In the genomic region with DNA sequence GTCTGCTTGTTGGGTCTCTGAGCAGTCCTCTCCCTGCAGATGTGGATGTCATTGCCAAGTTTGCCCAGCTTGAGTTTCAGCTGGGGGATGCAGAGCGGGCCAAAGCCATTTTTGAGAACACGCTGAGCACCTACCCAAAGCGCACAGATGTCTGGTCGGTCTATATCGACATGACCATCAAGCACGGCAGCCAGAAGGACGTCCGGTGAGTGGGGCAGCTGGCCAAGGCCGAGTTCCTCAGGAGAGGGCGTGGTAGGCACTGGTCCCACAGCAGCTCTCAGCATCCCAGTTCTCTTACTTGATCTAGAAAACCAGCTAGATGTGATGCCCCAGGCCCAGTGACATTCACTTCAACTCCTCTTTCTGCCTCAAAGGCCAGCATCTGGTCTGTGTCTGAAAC, we compare ENCODE assay signal across 1 cellular context.
TF ChIP-seq lines count a peak whose summit lies in the region.

No MANE protein-coding gene starts in this region.

TF ChIP-seq in SK-N-SH treated with all-trans-retinoic acid at 6 μM for 48 hours, 23 proteins besides CTCF, POLR2A, EP300 and RAD21:
- TF ChIP-seq, protein P1, sequence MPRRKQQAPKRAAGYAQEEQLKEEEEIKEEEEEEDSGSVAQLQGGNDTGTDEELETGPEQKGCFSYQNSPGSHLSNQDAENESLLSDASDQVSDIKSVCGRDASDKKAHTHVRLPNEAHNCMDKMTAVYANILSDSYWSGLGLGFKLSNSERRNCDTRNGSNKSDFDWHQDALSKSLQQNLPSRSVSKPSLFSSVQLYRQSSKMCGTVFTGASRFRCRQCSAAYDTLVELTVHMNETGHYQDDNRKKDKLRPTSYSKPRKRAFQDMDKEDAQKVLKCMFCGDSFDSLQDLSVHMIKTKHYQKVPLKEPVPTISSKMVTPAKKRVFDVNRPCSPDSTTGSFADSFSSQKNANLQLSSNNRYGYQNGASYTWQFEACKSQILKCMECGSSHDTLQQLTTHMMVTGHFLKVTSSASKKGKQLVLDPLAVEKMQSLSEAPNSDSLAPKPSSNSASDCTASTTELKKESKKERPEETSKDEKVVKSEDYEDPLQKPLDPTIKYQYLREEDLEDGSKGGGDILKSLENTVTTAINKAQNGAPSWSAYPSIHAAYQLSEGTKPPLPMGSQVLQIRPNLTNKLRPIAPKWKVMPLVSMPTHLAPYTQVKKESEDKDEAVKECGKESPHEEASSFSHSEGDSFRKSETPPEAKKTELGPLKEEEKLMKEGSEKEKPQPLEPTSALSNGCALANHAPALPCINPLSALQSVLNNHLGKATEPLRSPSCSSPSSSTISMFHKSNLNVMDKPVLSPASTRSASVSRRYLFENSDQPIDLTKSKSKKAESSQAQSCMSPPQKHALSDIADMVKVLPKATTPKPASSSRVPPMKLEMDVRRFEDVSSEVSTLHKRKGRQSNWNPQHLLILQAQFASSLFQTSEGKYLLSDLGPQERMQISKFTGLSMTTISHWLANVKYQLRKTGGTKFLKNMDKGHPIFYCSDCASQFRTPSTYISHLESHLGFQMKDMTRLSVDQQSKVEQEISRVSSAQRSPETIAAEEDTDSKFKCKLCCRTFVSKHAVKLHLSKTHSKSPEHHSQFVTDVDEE (CRISPR knock-in tag; IDR thresholded peaks at IDR 0.05), result no peak
- TF ChIP-seq PATZ1 (CRISPR knock-in tag; IDR thresholded peaks at IDR 0.05; ENCODE audit: borderline replicate concordance) (no peak), TOX (CRISPR knock-in tag; IDR thresholded peaks at IDR 0.05; ENCODE audit: borderline replicate concordance) (no peak), PPARA (CRISPR knock-in tag; IDR thresholded peaks at IDR 0.05; ENCODE audit: borderline replicate concordance) (no peak), ZNF70 (CRISPR knock-in tag; IDR thresholded peaks at IDR 0.05) (no peak), ZNF565 (CRISPR knock-in tag; conservative IDR thresholded peaks at IDR 0.05; ENCODE audit: low read depth) (no peak), ZFP3 (CRISPR knock-in tag; IDR thresholded peaks at IDR 0.05) (no peak), SNAI2 (CRISPR knock-in tag; IDR thresholded peaks at IDR 0.05) (no peak), CSDC2 (CRISPR knock-in tag; IDR thresholded peaks at IDR 0.05) (no peak), ZC3H10 (CRISPR knock-in tag; IDR thresholded peaks at IDR 0.05) (no peak), ESRRG (CRISPR knock-in tag; IDR thresholded peaks at IDR 0.05) (no peak)
- TF ChIP-seq, protein P2, sequence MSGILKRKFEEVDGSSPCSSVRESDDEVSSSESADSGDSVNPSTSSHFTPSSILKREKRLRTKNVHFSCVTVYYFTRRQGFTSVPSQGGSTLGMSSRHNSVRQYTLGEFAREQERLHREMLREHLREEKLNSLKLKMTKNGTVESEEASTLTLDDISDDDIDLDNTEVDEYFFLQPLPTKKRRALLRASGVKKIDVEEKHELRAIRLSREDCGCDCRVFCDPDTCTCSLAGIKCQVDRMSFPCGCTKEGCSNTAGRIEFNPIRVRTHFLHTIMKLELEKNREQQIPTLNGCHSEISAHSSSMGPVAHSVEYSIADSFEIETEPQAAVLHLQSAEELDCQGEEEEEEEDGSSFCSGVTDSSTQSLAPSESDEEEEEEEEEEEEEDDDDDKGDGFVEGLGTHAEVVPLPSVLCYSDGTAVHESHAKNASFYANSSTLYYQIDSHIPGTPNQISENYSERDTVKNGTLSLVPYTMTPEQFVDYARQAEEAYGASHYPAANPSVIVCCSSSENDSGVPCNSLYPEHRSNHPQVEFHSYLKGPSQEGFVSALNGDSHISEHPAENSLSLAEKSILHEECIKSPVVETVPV (CRISPR knock-in tag; IDR thresholded peaks at IDR 0.05), result no peak
- TF ChIP-seq, protein P3, sequence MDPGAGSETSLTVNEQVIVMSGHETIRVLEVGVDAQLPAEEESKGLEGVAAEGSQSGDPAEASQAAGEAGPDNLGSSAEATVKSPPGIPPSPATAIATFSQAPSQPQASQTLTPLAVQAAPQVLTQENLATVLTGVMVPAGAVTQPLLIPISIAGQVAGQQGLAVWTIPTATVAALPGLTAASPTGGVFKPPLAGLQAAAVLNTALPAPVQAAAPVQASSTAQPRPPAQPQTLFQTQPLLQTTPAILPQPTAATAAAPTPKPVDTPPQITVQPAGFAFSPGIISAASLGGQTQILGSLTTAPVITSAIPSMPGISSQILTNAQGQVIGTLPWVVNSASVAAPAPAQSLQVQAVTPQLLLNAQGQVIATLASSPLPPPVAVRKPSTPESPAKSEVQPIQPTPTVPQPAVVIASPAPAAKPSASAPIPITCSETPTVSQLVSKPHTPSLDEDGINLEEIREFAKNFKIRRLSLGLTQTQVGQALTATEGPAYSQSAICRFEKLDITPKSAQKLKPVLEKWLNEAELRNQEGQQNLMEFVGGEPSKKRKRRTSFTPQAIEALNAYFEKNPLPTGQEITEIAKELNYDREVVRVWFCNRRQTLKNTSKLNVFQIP (CRISPR knock-in tag; IDR thresholded peaks at IDR 0.05; ENCODE audit: borderline replicate concordance, low read depth), result no peak
